26 cellular contexts compared by ENCODE assay signal in the genomic region with DNA sequence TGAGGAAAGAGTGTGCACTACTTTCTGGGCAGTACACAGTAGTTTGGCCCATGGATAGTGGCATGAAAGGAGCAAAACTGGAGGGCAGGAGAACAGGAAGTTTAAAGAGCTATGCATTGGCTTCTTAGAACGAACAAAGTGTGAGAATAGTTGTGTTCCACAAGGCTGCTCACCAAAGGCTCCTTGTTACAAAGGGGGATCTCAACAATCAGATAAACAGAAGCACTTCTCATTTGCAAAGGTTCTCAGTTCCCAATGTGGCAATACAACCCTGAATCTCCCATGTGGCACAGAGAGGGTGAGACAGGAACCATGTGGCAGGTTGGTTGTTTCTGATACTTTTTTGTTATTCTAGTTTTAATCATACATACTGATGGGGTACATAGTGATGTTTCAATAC.
"Had no signal": no experiment of that assay in that cellular context is flagged by ENCODE, and none has a peak within 500 bp of the region (broad histone marks: within the 10 kb centered on the region; RNA-seq: fewer than 3 reads in every experiment).

No MANE protein-coding gene starts in this region.

- H3K36me3 Mint-ChIP-seq: activated naive CD8-positive, alpha-beta T cell treated with anti-CD3 and anti-CD28 coated beads, Interleukin-2, amount 10 ng/mL, durations not matched to agents 7 days and 5 days; T-cell had no signal

- H3K27ac Mint-ChIP-seq: activated B cell treated with CpG ODN at 0.5 μM for 24 hours; activated CD4-positive, alpha-beta memory T cell treated with anti-CD3 and anti-CD28 coated beads, Interleukin-2, amount 10 ng/mL, durations not matched to agents 7 days and 5 days; activated CD4-positive, alpha-beta T cell treated with anti-CD3 and anti-CD28 coated beads, Interleukin-2, amount 10 ng/mL, durations not matched to agents 7 days and 5 days; activated naive CD8-positive, alpha-beta T cell treated with anti-CD3 and anti-CD28 coated beads, Interleukin-2, amount 10 ng/mL, durations not matched to agents 7 days and 5 days; T-cell had no signal

- FAIRE-seq: colon, TTC549 had no signal

- H3K4me3 Mint-ChIP-seq: activated B cell treated with CpG ODN at 0.5 μM for 24 hours; activated CD4-positive, alpha-beta memory T cell treated with anti-CD3 and anti-CD28 coated beads, Interleukin-2, amount 10 ng/mL, durations not matched to agents 7 days and 5 days; activated CD4-positive, alpha-beta T cell treated with anti-CD3 and anti-CD28 coated beads, Interleukin-2, amount 10 ng/mL, durations not matched to agents 7 days and 5 days; activated naive CD8-positive, alpha-beta T cell treated with anti-CD3 and anti-CD28 coated beads, Interleukin-2, amount 10 ng/mL, durations not matched to agents 7 days and 5 days; T-cell had no signal

- H3K27me3 ChIP-seq: adrenal gland had no signal

- DNase-seq: activated B cell treated with CpG ODN at 0.5 μM for 24 hours; activated CD4-positive, alpha-beta memory T cell treated with anti-CD3 and anti-CD28 coated beads, Interleukin-2, amount 10 ng/mL, durations not matched to agents 7 days and 5 days; activated CD4-positive, alpha-beta T cell treated with anti-CD3 and anti-CD28 coated beads for 1 hour; activated CD4-positive, alpha-beta T cell treated with anti-CD3 and anti-CD28 coated beads, Interleukin-2, amount 10 ng/mL, durations not matched to agents 7 days and 5 days; activated CD8-positive, alpha-beta memory T cell treated with anti-CD3 and anti-CD28 coated beads, Interleukin-2, amount 50 U/mL, for 4 hours; activated naive CD4-positive, alpha-beta T cell treated with anti-CD3 and anti-CD28 coated beads, Interleukin-2, amount 50 U/mL, for 16 hours; activated naive CD8-positive, alpha-beta T cell treated with anti-CD3 and anti-CD28 coated beads, Interleukin-2, amount 10 ng/mL, durations not matched to agents 7 days and 5 days; adrenal gland; anterior cingulate cortex; cerebellar nuclear complex; MM.1S; NCI-H1105; NCI-H1436; NCI-H1694 treated with DMSO at 0.1 percent for 48 hours; NCI-H2029 treated with DMSO at 0.1 percent for 48 hours; NCI-H345; NCI-H510A; NCI-H526 treated with DMSO at 0.1 percent for 48 hours; NK-92 treated with Interleukin-12 subunit alpha and Interleukin-12 subunit beta, amount 100 ng/mL, for 24 hours; PC-9; T-cell; T-helper 2 cell; T1000 had no signal

- H2AFZ ChIP-seq: PC-9 had no signal

- H3K4me2 ChIP-seq: PC-9 had no signal

- H3K4me3 ChIP-seq: adrenal gland, PC-9, SK-N-MC had no signal

- H3K4me1 Mint-ChIP-seq: activated B cell treated with CpG ODN at 0.5 μM for 24 hours; activated CD4-positive, alpha-beta memory T cell treated with anti-CD3 and anti-CD28 coated beads, Interleukin-2, amount 10 ng/mL, durations not matched to agents 7 days and 5 days; activated CD4-positive, alpha-beta T cell treated with anti-CD3 and anti-CD28 coated beads, Interleukin-2, amount 10 ng/mL, durations not matched to agents 7 days and 5 days; activated naive CD8-positive, alpha-beta T cell treated with anti-CD3 and anti-CD28 coated beads, Interleukin-2, amount 10 ng/mL, durations not matched to agents 7 days and 5 days; T-cell had no signal

- H3K27ac ChIP-seq: adrenal gland, PC-9, SK-N-MC had no signal

- H3K4me1 ChIP-seq: adrenal gland had no signal

- ATAC-seq: T-cell had no signal

- H3K36me3 ChIP-seq: adrenal gland had no signal

- H3K9me3 ChIP-seq: adrenal gland had no signal

- H3K9me3 Mint-ChIP-seq: activated B cell treated with CpG ODN at 0.5 μM for 24 hours; activated CD4-positive, alpha-beta memory T cell treated with anti-CD3 and anti-CD28 coated beads, Interleukin-2, amount 10 ng/mL, durations not matched to agents 7 days and 5 days; activated CD4-positive, alpha-beta T cell treated with anti-CD3 and anti-CD28 coated beads, Interleukin-2, amount 10 ng/mL, durations not matched to agents 7 days and 5 days; activated naive CD8-positive, alpha-beta T cell treated with anti-CD3 and anti-CD28 coated beads, Interleukin-2, amount 10 ng/mL, durations not matched to agents 7 days and 5 days; T-cell had no signal
